ENCODE assay signal across 28 cellular contexts in genomic region chr10:117878626-117879025, GRCh38.
"Had no signal": no experiment of that assay in that cellular context is flagged by ENCODE, and none has a peak within 500 bp of the region (broad histone marks: within the 10 kb centered on the region; RNA-seq: fewer than 3 reads in every experiment).

No MANE protein-coding gene starts in this region.

- H3K36me3 Mint-ChIP-seq: immature natural killer cell; mesothelial cell of epicardium; naive B cell; naive thymus-derived CD8-positive, alpha-beta T cell had no signal

- H3K27ac Mint-ChIP-seq: dendritic cell treated with granulocyte-macrophage colony-stimulating factor and Interleukin-4, amounts not matched to agents 40 ng/mL and 50 ng/mL, for 4 days; effector memory CD8-positive, alpha-beta T cell; endodermal cell; immature natural killer cell; mesothelial cell of epicardium; naive B cell had no signal

- H3K9me3 Mint-ChIP-seq: dendritic cell treated with granulocyte-macrophage colony-stimulating factor and Interleukin-4, amounts not matched to agents 40 ng/mL and 50 ng/mL, for 4 days; effector memory CD8-positive, alpha-beta T cell; immature natural killer cell; mesothelial cell of epicardium; naive thymus-derived CD8-positive, alpha-beta T cell had no signal

- H3K4me1 Mint-ChIP-seq: immature natural killer cell; mesothelial cell of epicardium; naive B cell; naive thymus-derived CD8-positive, alpha-beta T cell had no signal

- ATAC-seq: effector memory CD8-positive, alpha-beta T cell; esophagus mucosa; gastrocnemius medialis; heart left ventricle; left cardiac atrium; left ventricle myocardium superior; mucosa of descending colon; naive thymus-derived CD8-positive, alpha-beta T cell had no signal

- H3K4me3 Mint-ChIP-seq: dendritic cell treated with granulocyte-macrophage colony-stimulating factor and Interleukin-4, amounts not matched to agents 40 ng/mL and 50 ng/mL, for 4 days; effector memory CD8-positive, alpha-beta T cell; endodermal cell; immature natural killer cell; mesothelial cell of epicardium; naive B cell; naive thymus-derived CD8-positive, alpha-beta T cell had no signal

- H3K4me3 ChIP-seq: colonic mucosa, esophagus squamous epithelium, gastrocnemius medialis, heart left ventricle, hepatocyte, left lung, lower lobe of right lung, mucosa of descending colon had no signal

- DNase-seq: colonic mucosa; cortex of kidney; effector CD8-positive, alpha-beta T cell; effector memory CD8-positive, alpha-beta T cell; endodermal cell; erythroblast; esophagus squamous epithelium; foreskin fibroblast; foreskin melanocyte; gastrocnemius medialis; heart left ventricle; hypothalamus; immature natural killer cell; islet precursor cell; kidney; kidney glomerular epithelial cell; left cardiac atrium; left lung; left ventricle myocardium superior; lower lobe of right lung; mesenchymal stem cell; mucosa of descending colon; naive B cell; naive thymus-derived CD8-positive, alpha-beta T cell had no signal
